16 cellular contexts compared by ENCODE assay signal in the genomic region with DNA sequence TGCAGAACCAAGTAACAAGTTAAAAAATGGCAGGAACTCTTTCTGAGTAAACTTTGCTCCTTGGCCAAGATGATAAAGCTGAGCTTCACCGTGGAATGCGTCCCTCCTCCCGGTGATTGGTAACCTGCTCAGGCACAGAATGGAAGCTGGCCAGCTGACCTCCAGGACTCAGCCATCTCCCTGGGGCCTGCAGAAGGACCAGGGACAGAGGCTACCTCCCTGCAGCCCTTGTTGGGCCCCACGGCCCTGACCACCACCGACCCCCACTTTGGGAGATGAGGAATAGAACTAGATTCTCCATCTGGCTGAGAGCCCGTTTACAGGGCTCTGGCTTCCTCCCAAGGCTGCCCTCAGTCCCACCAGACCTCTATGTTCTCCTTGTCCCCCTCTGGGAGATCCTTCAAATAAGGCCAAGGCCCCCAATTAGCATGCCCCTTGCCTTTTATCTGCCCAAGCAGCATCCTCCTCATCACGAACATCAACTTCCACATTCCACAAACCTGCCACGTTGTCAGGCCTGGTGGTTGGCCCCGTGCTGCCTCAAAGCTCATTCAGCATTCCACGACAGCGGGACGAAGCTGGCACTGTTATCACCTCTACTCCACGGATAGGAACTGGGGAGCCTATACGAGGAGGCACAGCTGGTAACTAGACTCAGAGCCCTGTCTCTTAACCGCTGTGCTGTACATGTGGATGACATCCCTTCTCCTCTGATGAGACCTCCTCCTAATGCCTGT.
DNase-seq lines count a peak whose midpoint lies in the region; ATAC-seq, FAIRE-seq and TF ChIP-seq lines count a peak whose summit lies in the region.
"Had no signal": no experiment of that assay in that cellular context is flagged by ENCODE, and none has a peak within 500 bp of the region (broad histone marks: within the 10 kb centered on the region; RNA-seq: fewer than 3 reads in every experiment).

No MANE protein-coding gene starts in this region.

- intact Hi-C loops in activated CD4-positive, alpha-beta memory T cell treated with anti-CD3 and anti-CD28 coated beads for 36 hours (cut with micrococcal nuclease) = no loop called here
- intact Hi-C loops in GM12878 (cut with micrococcal nuclease; ENCODE audit: unreplicated experiment) = no loop called here

- no peak for TF ChIP-seq RAD21 in GM12878 (IDR thresholded peaks at IDR 0.05; ENCODE audit: insufficient read depth, low read depth, low read length)

- H3K4me1 Mint-ChIP-seq in activated CD4-positive, alpha-beta memory T cell treated with anti-CD3 and anti-CD28 coated beads for 36 hours (ENCODE audit: low read depth) = peaks cover 74% of the 10 kb centered on the region
- peaks cover 61% of the 10 kb centered on the region for H3K4me1 Mint-ChIP-seq in activated CD4-positive, alpha-beta memory T cell treated with anti-CD3 and anti-CD28 coated beads, Interleukin-2, amount 10 ng/mL, durations not matched to agents 7 days and 5 days
- H3K4me1 Mint-ChIP-seq in memory B cell = peaks cover 48% of the 10 kb centered on the region

- BruUV-seq in GM12878 (replicated peaks; lab: Mats Ljungman, UMichigan) = TSS peak; percentile 35

- DNase-seq in activated CD4-positive, alpha-beta memory T cell treated with anti-CD3 and anti-CD28 coated beads for 36 hours = no peak
- no peak for DNase-seq in activated CD4-positive, alpha-beta memory T cell treated with anti-CD3 and anti-CD28 coated beads, Interleukin-2, amount 10 ng/mL, durations not matched to agents 7 days and 5 days
- DNase-seq in GM12878 (ENCODE audit: low read depth, low spot score) = no peak
- DNase-seq in memory B cell (ENCODE audit: low spot score in 2 of 2) = no peak
- DNase-seq in DMS114 treated with DMSO at 0.1 percent for 48 hours (lab: John Stamatoyannopoulos, UW; ENCODE audit: unreplicated experiment) = no peak
- DNase-seq in H4 (ENCODE audit: low spot score) = no peak
- DNase-seq: NCI-H1417, NCI-H446, OCI-M1 had no signal

- H3K36me3 ChIP-seq in GM12878 (ENCODE audit: control insufficient read depth in 2 of 2, insufficient read depth in 2 of 2, low read length in 1 of 2) = peaks cover 0 to 4% of the 10 kb centered on the region in 2 experiments; a peak in 2 of 4 replicates

- no peak overlapping the region for H3K9ac ChIP-seq in GM12878 (ENCODE audit: control insufficient read depth, insufficient read depth, low read length)

- RAD21 ChIA-PET in GM12878 (lab: Charles Lee; ENCODE audit: unreplicated experiment) = no interaction called here

- TF ChIP-seq POLR2A in GM12878 (IDR thresholded peaks at IDR 0.05; ENCODE audit: low read depth, low read length) = no peak

- H3K4me2 ChIP-seq in GM12878 (ENCODE audit: control insufficient read depth, insufficient read depth) = no peak overlapping the region
- H3K4me2 ChIP-seq: A549 had no signal

- no peaks in the 10 kb centered on the region for H4K20me1 ChIP-seq in GM12878 (ENCODE audit: control insufficient read depth, insufficient read depth)

- no peak overlapping the region for H2AFZ ChIP-seq in GM12878 (ENCODE audit: control insufficient read depth, low read depth, low read length)

- H3K36me3 Mint-ChIP-seq in activated CD4-positive, alpha-beta memory T cell treated with anti-CD3 and anti-CD28 coated beads for 36 hours = peaks cover 11% of the 10 kb centered on the region
- peaks cover 51% of the 10 kb centered on the region for H3K36me3 Mint-ChIP-seq in activated CD4-positive, alpha-beta memory T cell treated with anti-CD3 and anti-CD28 coated beads, Interleukin-2, amount 10 ng/mL, durations not matched to agents 7 days and 5 days (ENCODE audit: low read depth)
- H3K36me3 Mint-ChIP-seq in memory B cell = peaks cover 13% of the 10 kb centered on the region

- no peaks in the 10 kb centered on the region; the same call in 2 of the 3 replicates for H3K9me3 ChIP-seq in GM12878 (replicated peaks; ENCODE audit: control insufficient read depth, insufficient read depth, low read length)
- H3K9me3 ChIP-seq: A549, Caco-2 had no signal

- TF ChIP-seq CTCF in GM12878 (IDR thresholded peaks at IDR 0.05 in 2 of 3, conservative IDR thresholded peaks at IDR 0.05 in 1 of 3; ENCODE audit: control insufficient read depth in 2 of 3, extremely low read depth in 1 of 3, insufficient read depth in 1 of 3, low read depth in 3 of 3, low read length in 3 of 3) = no peak

- FAIRE-seq in GM12878 (lab: Jason Lieb, UNC) = no peak
- FAIRE-seq: A549, frontal cortex, K562 had no signal

- H3K27ac Mint-ChIP-seq in activated CD4-positive, alpha-beta memory T cell treated with anti-CD3 and anti-CD28 coated beads for 36 hours = peak overlapping the region; percentile 20
- no peak overlapping the region for H3K27ac Mint-ChIP-seq in activated CD4-positive, alpha-beta memory T cell treated with anti-CD3 and anti-CD28 coated beads, Interleukin-2, amount 10 ng/mL, durations not matched to agents 7 days and 5 days
- peak overlapping the region; percentile 65 for H3K27ac Mint-ChIP-seq in memory B cell

- H3K4me3 Mint-ChIP-seq in activated CD4-positive, alpha-beta memory T cell treated with anti-CD3 and anti-CD28 coated beads for 36 hours = no peak overlapping the region
- H3K4me3 Mint-ChIP-seq in activated CD4-positive, alpha-beta memory T cell treated with anti-CD3 and anti-CD28 coated beads, Interleukin-2, amount 10 ng/mL, durations not matched to agents 7 days and 5 days = no peak overlapping the region
- H3K4me3 Mint-ChIP-seq in memory B cell = no peak overlapping the region

- peaks cover 22% of the 10 kb centered on the region for H3K4me1 ChIP-seq in GM12878 (ENCODE audit: control insufficient read depth, insufficient read depth, low read length)
- H3K4me1 ChIP-seq: A549 had no signal

- in situ Hi-C loops in GM12878 (cut with MboI) = no loop called here

- no peak for ATAC-seq in GM12878
- no peak for ATAC-seq in memory B cell (ENCODE audit: low read depth)
- no peak for ATAC-seq in HG02763 (IDR thresholded peaks at IDR 0.05; ENCODE audit: unreplicated experiment)
- ATAC-seq: A549, K562 had no signal

- SMC1A ChIA-PET in GM12878 (lab: Charles Lee; ENCODE audit: uncharacterized antibody, unreplicated experiment) = interaction anchor here (12.0 kb wide), 1 partner anchor 30 kb away, joined by 444 read pairs; no protein-coding TSS in a partner anchor

- H3K27me3 ChIP-seq in GM12878 (replicated peaks in 1 of 2; ENCODE audit: control insufficient read depth in 2 of 2, insufficient read depth in 2 of 2, low read length in 1 of 2) = no peaks in the 10 kb centered on the region

- 94% methylated on average over 15 of the region's 15 CpGs for WGBS in GM12878 (ENCODE audit: insufficient coverage, insufficient replicate concordance, low lambda C conversion rate, missing lambda C conversion rate)

- H3K27me3 Mint-ChIP-seq in activated CD4-positive, alpha-beta memory T cell treated with anti-CD3 and anti-CD28 coated beads for 36 hours = no peaks in the 10 kb centered on the region
- H3K27me3 Mint-ChIP-seq in activated CD4-positive, alpha-beta memory T cell treated with anti-CD3 and anti-CD28 coated beads, Interleukin-2, amount 10 ng/mL, durations not matched to agents 7 days and 5 days = no peaks in the 10 kb centered on the region
- H3K27me3 Mint-ChIP-seq in memory B cell = no peaks in the 10 kb centered on the region

- CTCF ChIA-PET in activated CD4-positive, alpha-beta memory T cell treated with anti-CD3 and anti-CD28 coated beads for 36 hours (lab: Charles Lee) = interaction anchor here (1.6 to 4.7 kb wide), 3 partner anchors 13 to 48 kb away, joined by 3 to 43 read pairs (median 10); no protein-coding TSS in a partner anchor
- CTCF ChIA-PET in activated CD4-positive, alpha-beta memory T cell treated with anti-CD3 and anti-CD28 coated beads, Interleukin-2, amount 10 ng/mL, durations not matched to agents 7 days and 5 days (lab: Charles Lee) = interaction anchor here (1.0 to 3.2 kb wide), 4 partner anchors 9 to 48 kb away, joined by 3 to 10 read pairs (median 8); no protein-coding TSS in a partner anchor
- CTCF ChIA-PET in GM12878 (lab: Yijun Ruan, JAX) = interaction anchor here (26.0 kb wide), 1 partner anchor 32 kb away, joined by 821 read pairs; no protein-coding TSS in a partner anchor

- no peak overlapping the region for H3K4me3 ChIP-seq in GM12878
- H3K4me3 ChIP-seq: A549, K562, SK-N-MC had no signal

- H3K79me2 ChIP-seq in GM12878 (ENCODE audit: control insufficient read depth, insufficient read depth, low read length) = no peaks in the 10 kb centered on the region; the same call in 1 of the 2 replicates

- H3K27ac ChIP-seq in GM12878 (ENCODE audit: control insufficient read depth, insufficient read depth) = no peak overlapping the region
- peak overlapping the region; percentile 5 for H3K27ac ChIP-seq in temporal lobe (ENCODE audit: low read depth, low read length)
- H3K27ac ChIP-seq: A549, SK-N-MC had no signal

- TF ChIP-seq EP300 in GM12878 (IDR thresholded peaks at IDR 0.05; ENCODE audit: borderline replicate concordance in 1 of 2, control insufficient read depth in 1 of 2, low read depth in 2 of 2, low read length in 2 of 2) = no peak

- no peaks in the 10 kb centered on the region for H3K9me3 Mint-ChIP-seq in activated CD4-positive, alpha-beta memory T cell treated with anti-CD3 and anti-CD28 coated beads for 36 hours
- H3K9me3 Mint-ChIP-seq in activated CD4-positive, alpha-beta memory T cell treated with anti-CD3 and anti-CD28 coated beads, Interleukin-2, amount 10 ng/mL, durations not matched to agents 7 days and 5 days = peaks cover 4% of the 10 kb centered on the region
- H3K9me3 Mint-ChIP-seq in memory B cell = no peaks in the 10 kb centered on the region

- POLR2A ChIA-PET in activated CD4-positive, alpha-beta memory T cell treated with anti-CD3 and anti-CD28 coated beads for 36 hours (lab: Charles Lee) = interaction anchor here (1.4 kb wide), 1 partner anchor 10 kb away, joined by 3 read pairs; no protein-coding TSS in a partner anchor
- POLR2A ChIA-PET in activated CD4-positive, alpha-beta memory T cell treated with anti-CD3 and anti-CD28 coated beads, Interleukin-2, amount 10 ng/mL, durations not matched to agents 7 days and 5 days (lab: Charles Lee) = no interaction called here
- POLR2A ChIA-PET in GM12878 (lab: Charles Lee) = interaction anchor here (1.0 to 20.7 kb wide), 3 partner anchors 9 to 29 kb away, joined by 3 to 620 read pairs (median 18); no protein-coding TSS in a partner anchor

TF ChIP-seq in GM12878, 131 proteins besides CTCF, POLR2A, EP300 and RAD21:
- no peak for TF ChIP-seq SIN3A (IDR thresholded peaks at IDR 0.05; ENCODE audit: low read depth, low read length)
- no peak for TF ChIP-seq ZNF217 (IDR thresholded peaks at IDR 0.05)
- TF ChIP-seq ETV6 (conservative IDR thresholded peaks at IDR 0.05 in 1 of 2, IDR thresholded peaks at IDR 0.05 in 1 of 2; ENCODE audit: borderline replicate concordance in 1 of 2, low read depth in 1 of 2) = no peak
- TF ChIP-seq IRF4 (IDR thresholded peaks at IDR 0.05; ENCODE audit: low read depth, low read length) = no peak
- TF ChIP-seq ATF3 (IDR thresholded peaks at IDR 0.05; ENCODE audit: borderline replicate concordance, extremely low read depth, low read depth, low read length) = no peak
- no peak for TF ChIP-seq ZZZ3 (IDR thresholded peaks at IDR 0.05; ENCODE audit: control insufficient read depth, insufficient read length, low read depth)
